ENCODE assay signal across 21 cellular contexts in genomic region chrX:9724711-9725110, GRCh38. TPM values are rescaled to one million over a fixed set of nuclear protein-coding genes. Genes with fewer than 3 reads are reported as not detected.
DNase-seq lines count a peak whose midpoint lies in the region; ATAC-seq, FAIRE-seq and TF ChIP-seq lines count a peak whose summit lies in the region.
"Had no signal": no experiment of that assay in that cellular context is flagged by ENCODE, and none has a peak within 500 bp of the region (broad histone marks: within the 10 kb centered on the region; RNA-seq: fewer than 3 reads in every experiment).

No MANE protein-coding gene starts in this region.

- peaks cover 17% of the 10 kb centered on the region for H3K9me3 ChIP-seq in A673 (ENCODE audit: low read depth, low read length, poor library complexity, severe bottlenecking)
- H3K9me3 ChIP-seq: body of pancreas, upper lobe of right lung had no signal

- peak; percentile 34 for ATAC-seq in foreskin keratinocyte
- ATAC-seq in GM18511 (IDR thresholded peaks at IDR 0.05; ENCODE audit: unreplicated experiment): no peak
- ATAC-seq: body of pancreas, left cardiac atrium, upper lobe of right lung had no signal

- DNase-seq in A673 (ENCODE audit: low spot score): peak; percentile 20
- peak; percentile 12 for DNase-seq in HCEC 1CT
- peak; percentile 35 for DNase-seq in bronchial epithelial cell (ENCODE audit: low read depth)
- DNase-seq in foreskin keratinocyte: peak in 1 of 2 donors; percentile 34
- no peak for DNase-seq in ecto neural progenitor cell (ENCODE audit: low spot score)
- DNase-seq in dedifferentiated amniotic fluid mesenchymal stem cell (ENCODE audit: extremely low spot score): no peak
- DNase-seq in stimulated activated CD4-positive, alpha-beta T cell treated with anti-CD3 and anti-CD28 coated beads, Interleukin-2, amount 100 ng/mL, for 48 hours: no peak
- DNase-seq: activated CD4-positive, alpha-beta T cell treated with anti-CD3 and anti-CD28 coated beads, Interleukin-2, amount 50 U/mL, for 48 hours; activated CD4-positive, CD25-positive, alpha-beta regulatory T cell; body of pancreas; head of caudate nucleus; left cardiac atrium; NCI-H1417 treated with DMSO at 0.1 percent for 48 hours; NCI-H446; upper lobe of right lung had no signal

- TF ChIP-seq CTCF in A673 (conservative IDR thresholded peaks at IDR 0.05; ENCODE audit: low read depth, low read length) (0 out of 2 replicates have a peak, but pooled peaks have one; percentile 11), bronchial epithelial cell (IDR thresholded peaks at IDR 0.05; ENCODE audit: insufficient read depth, low read length, severe bottlenecking) (no peak), foreskin keratinocyte (conservative IDR thresholded peaks at IDR 0.05) (peak; percentile 33)

- H3K27ac ChIP-seq in A673 (ENCODE audit: low read depth, low read length, poor library complexity, severe bottlenecking): no peak overlapping the region
- no peak overlapping the region for H3K27ac ChIP-seq in foreskin keratinocyte
- H3K27ac ChIP-seq: A549, body of pancreas, coronary artery, upper lobe of right lung had no signal

- POLR2A ChIA-PET in A673 (lab: Charles Lee; ENCODE audit: low non-redundant PET): no interaction called here

- H3K4me1 ChIP-seq in A673 (ENCODE audit: insufficient read depth, low read length, poor library complexity, severe bottlenecking): no peaks in the 10 kb centered on the region
- no peaks in the 10 kb centered on the region for H3K4me1 ChIP-seq in foreskin keratinocyte
- H3K4me1 ChIP-seq: A549, body of pancreas, upper lobe of right lung had no signal

- no peak overlapping the region for H3K4me3 ChIP-seq in A673 (ENCODE audit: low read depth, low read length, poor library complexity, severe bottlenecking)
- no peak overlapping the region for H3K4me3 ChIP-seq in bronchial epithelial cell (ENCODE audit: low read depth, low read length)
- H3K4me3 ChIP-seq: A549, body of pancreas, coronary artery, upper lobe of right lung had no signal

- H3K27me3 ChIP-seq in A673 (replicated peaks; ENCODE audit: insufficient read depth, low read depth, low read length, poor library complexity) (no peaks in the 10 kb centered on the region), bronchial epithelial cell (ENCODE audit: control insufficient read depth, insufficient read depth, low read length) (no peaks in the 10 kb centered on the region), foreskin keratinocyte (no peaks in the 10 kb centered on the region)
- H3K27me3 ChIP-seq: body of pancreas, upper lobe of right lung had no signal

- intact Hi-C loops in A673 (cut with micrococcal nuclease; ENCODE audit: unreplicated experiment): no loop called here

- H3K36me3 ChIP-seq in A673 (ENCODE audit: insufficient read depth, low read length, poor library complexity, severe bottlenecking) (no peaks in the 10 kb centered on the region), bronchial epithelial cell (ENCODE audit: control insufficient read depth, insufficient read depth, low read length) (no peaks in the 10 kb centered on the region)
- H3K36me3 ChIP-seq: upper lobe of right lung had no signal

- BruUV-seq in A673 (replicated peaks; lab: Mats Ljungman, UMichigan): no TSS peak

- no peak for FAIRE-seq in bronchial epithelial cell (lab: Jason Lieb, UNC)
- FAIRE-seq: A549, endometrium had no signal

- CTCF ChIA-PET in A673 (lab: Charles Lee): no interaction called here

RNA-seq across cellular contexts. Expression of gene GPR143, which starts 40.9 kb away (rescaled TPM):
- total RNA-seq in A673 (2021): 0.50 and 1.2 TPM in 2 replicates
- total RNA-seq in bronchial epithelial cell: 0.51 and 0.79 TPM in 2 replicates
- total RNA-seq in foreskin keratinocyte: 1.2 and 1.3 TPM in 2 replicates
- polyA plus RNA-seq in foreskin keratinocyte: 0.93 and 1.3 TPM in 2 replicates
- total RNA-seq: myocyte had no signal
- polyA plus RNA-seq: A549, CD14-positive monocyte had no signal

Comparison
In these comparisons a context has a peak if more than half of its experiments do, and no peak if none do; other contexts are left out.
1. DNase-seq: peak in A673 (single experiment), HCEC 1CT (single experiment) and bronchial epithelial cell (single experiment); none in ecto neural progenitor cell (single experiment), dedifferentiated amniotic fluid mesenchymal stem cell (single experiment) and stimulated activated CD4-positive, alpha-beta T cell treated with anti-CD3 and anti-CD28 coated beads, Interleukin-2, amount 100 ng/mL, for 48 hours (0 of 2).